Comparison of ENCODE assay signal across 9 cellular contexts in the genomic region with DNA sequence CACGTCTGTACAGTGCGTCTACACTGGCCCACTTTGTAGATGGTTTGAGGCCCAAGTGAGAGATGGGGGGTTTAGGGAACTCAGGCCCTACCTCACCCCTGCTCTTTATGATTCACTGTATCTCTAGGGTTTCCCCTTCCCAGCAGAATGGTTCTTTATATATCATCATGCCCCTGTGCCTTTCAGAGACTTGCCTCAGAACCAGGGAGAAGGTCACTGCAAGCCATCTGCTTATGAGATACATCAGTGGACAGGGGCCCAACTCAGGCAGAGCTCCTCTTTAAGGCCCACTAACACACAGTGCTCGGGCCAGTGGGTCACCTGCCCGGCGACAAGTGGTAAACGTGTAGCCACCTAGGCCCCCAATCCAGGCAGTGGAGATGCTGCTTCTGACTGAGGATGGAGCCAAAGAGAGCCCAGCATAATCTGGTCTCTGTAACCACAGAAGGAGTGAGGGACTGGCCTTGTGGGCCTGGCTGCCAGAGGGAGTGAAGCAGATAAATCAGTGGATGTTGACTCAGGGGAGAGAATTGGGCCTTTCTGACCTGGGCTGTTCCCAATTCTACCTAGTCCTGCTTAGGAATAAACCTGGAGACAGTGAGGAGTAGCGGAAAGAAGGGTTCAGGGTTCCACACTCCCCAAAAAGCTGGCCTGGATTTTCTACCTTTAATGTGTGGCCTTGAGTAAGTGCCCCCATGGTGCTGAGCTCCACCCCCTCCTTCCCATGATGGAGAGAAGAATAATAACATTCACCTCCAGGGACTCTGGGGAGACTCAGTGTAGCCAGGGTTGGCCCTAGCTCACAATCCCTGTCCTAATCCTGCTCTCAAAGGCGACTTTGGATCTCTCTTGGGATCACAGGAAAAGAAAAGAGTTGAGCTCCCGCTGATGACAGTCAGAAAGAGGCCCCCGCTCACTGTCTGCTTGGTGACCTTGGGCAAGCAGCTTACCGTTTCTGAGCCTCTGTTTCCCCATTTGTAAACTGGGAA. TPM values are rescaled to one million over a fixed set of nuclear protein-coding genes. Genes with fewer than 3 reads are reported as not detected.
DNase-seq lines count a peak whose midpoint lies in the region; ATAC-seq and TF ChIP-seq lines count a peak whose summit lies in the region.
"Had no signal": no experiment of that assay in that cellular context is flagged by ENCODE, and none has a peak within 500 bp of the region (broad histone marks: within the 10 kb centered on the region; RNA-seq: fewer than 3 reads in every experiment).

No MANE protein-coding gene starts in this region.

- H3K4me1 Mint-ChIP-seq in activated naive CD4-positive, alpha-beta T cell treated with anti-CD3 and anti-CD28 coated beads for 36 hours (ENCODE audit: low read depth), result peaks cover 72% of the 10 kb centered on the region

- H3K27ac Mint-ChIP-seq in activated naive CD4-positive, alpha-beta T cell treated with anti-CD3 and anti-CD28 coated beads for 36 hours, result peak overlapping the region; percentile 69

- DNase-seq in activated naive CD4-positive, alpha-beta T cell treated with anti-CD3 and anti-CD28 coated beads for 36 hours, result peak; percentile 65
- DNase-seq in activated naive CD4-positive, alpha-beta T cell (lab: John Stamatoyannopoulos, UW), result no peak
- no peak for DNase-seq in body of pancreas
- peak; percentile 77 for DNase-seq in mesenchymal stem cell
- DNase-seq in transverse colon, result no peak
- no peak for DNase-seq in NCI-H1092 treated with DMSO at 0.1 percent for 48 hours (lab: John Stamatoyannopoulos, UW)
- DNase-seq: HCEC 1CT had no signal

- H3K36me3 Mint-ChIP-seq in activated naive CD4-positive, alpha-beta T cell treated with anti-CD3 and anti-CD28 coated beads for 36 hours (ENCODE audit: low read depth), result peaks cover 8% of the 10 kb centered on the region

- WGBS in body of pancreas, 2 donors, result 69 to 86% methylated on average over 9 to 11 of the region's 11 CpGs
- 89% methylated on average over 11 of the region's 11 CpGs for WGBS in mesenchymal stem cell
- 80 to 83% methylated on average over 4 to 9 of the region's 11 CpGs for WGBS in transverse colon (ENCODE audit: low coverage in 1 of 2), 2 donors

- peak overlapping the region; percentile 99 for H3K9ac ChIP-seq in mesenchymal stem cell (ENCODE audit: low read length)

- peak overlapping the region; percentile 80 for H2BK5ac ChIP-seq in mesenchymal stem cell (ENCODE audit: low read depth, low read length, poor library complexity, severe bottlenecking)

- peak overlapping the region; percentile 98 for H2AK5ac ChIP-seq in mesenchymal stem cell (ENCODE audit: low read length, severe bottlenecking)

- peak overlapping the region; percentile 88 for H4K8ac ChIP-seq in mesenchymal stem cell (ENCODE audit: low read length)

- H3K9me3 Mint-ChIP-seq in activated naive CD4-positive, alpha-beta T cell treated with anti-CD3 and anti-CD28 coated beads for 36 hours, result no peaks in the 10 kb centered on the region

- CTCF ChIA-PET in activated naive CD4-positive, alpha-beta T cell treated with anti-CD3 and anti-CD28 coated beads for 36 hours (lab: Charles Lee), result interaction anchor here (1.0 kb wide), 1 partner anchor 57 kb away, joined by 4 read pairs; no protein-coding TSS in a partner anchor

- no peak for TF ChIP-seq CTCF in body of pancreas (IDR thresholded peaks at IDR 0.05)
- TF ChIP-seq CTCF in transverse colon (IDR thresholded peaks at IDR 0.05), result no peak

- H3K36me3 ChIP-seq in body of pancreas (replicated peaks in 1 of 2; ENCODE audit: insufficient read depth in 1 of 2, low read depth in 2 of 2), result no peaks in the 10 kb centered on the region
- peaks cover 10 to 14% of the 10 kb centered on the region in 2 experiments for H3K36me3 ChIP-seq in mesenchymal stem cell (ENCODE audit: control insufficient read depth in 1 of 2, insufficient read depth in 2 of 2, low read depth in 1 of 2, low read length in 2 of 2)
- H3K36me3 ChIP-seq in transverse colon, result peaks cover 0 to 16% (median 6%) of the 10 kb centered on the region in 4 donors

- no peak overlapping the region for H3K4me2 ChIP-seq in mesenchymal stem cell (ENCODE audit: low read length, poor library complexity, severe bottlenecking)

- H3K4me3 Mint-ChIP-seq in activated naive CD4-positive, alpha-beta T cell treated with anti-CD3 and anti-CD28 coated beads for 36 hours, result no peak overlapping the region

- no peak overlapping the region for H2AFZ ChIP-seq in mesenchymal stem cell (ENCODE audit: low read depth, low read length)

- TF ChIP-seq POLR2A in body of pancreas (IDR thresholded peaks at IDR 0.05) (no peak), transverse colon (IDR thresholded peaks at IDR 0.05) (no peak)

- no peaks in the 10 kb centered on the region for H3K9me3 ChIP-seq in body of pancreas
- H3K9me3 ChIP-seq in mesenchymal stem cell (ENCODE audit: control insufficient read depth, low read length), result no peaks in the 10 kb centered on the region
- H3K9me3 ChIP-seq in transverse colon, result no peaks in the 10 kb centered on the region

- peak overlapping the region in 1 of 2 experiments; percentile 58 for H3K14ac ChIP-seq in mesenchymal stem cell (ENCODE audit: low read length in 2 of 2)

- in situ Hi-C loops in transverse colon (cut with MboI; ENCODE audit: low pct_ligation_motif_present in 1 of 4, low pct_unique_long_range_greater_than_20kb in 1 of 4, low sequenced_read_pairs in 3 of 4), result loop anchor here in 2 of 4 donors (10.0 kb wide), 2 partner anchors 61 to 81 kb away; partner anchors contain the start of gene ERGIC1 (in 1 of the 2)

- H3K18ac ChIP-seq in mesenchymal stem cell (ENCODE audit: low read depth in 1 of 2, low read length in 2 of 2), result peak overlapping the region; percentile 83 to 91

- peak overlapping the region; percentile 76 to 99 for H3K4ac ChIP-seq in mesenchymal stem cell (ENCODE audit: low read depth in 1 of 2, low read length in 2 of 2)

- H3K4me1 ChIP-seq in body of pancreas (peaks cover 58% of the 10 kb centered on the region), mesenchymal stem cell (ENCODE audit: control insufficient read depth, insufficient read depth, low read depth, low read length) (peaks cover 32% of the 10 kb centered on the region), transverse colon (peaks cover 39 to 82% (median 74%) of the 10 kb centered on the region in 4 donors)

- H3K23ac ChIP-seq in mesenchymal stem cell (ENCODE audit: low read length in 2 of 2), result no peak overlapping the region

- H3K27ac ChIP-seq in body of pancreas (peak overlapping the region; percentile 94 to 99 (median 98)), mesenchymal stem cell (ENCODE audit: low read length, poor library complexity, severe bottlenecking) (peak overlapping the region; percentile 98), transverse colon (peak overlapping the region; percentile 99 to 100 (median 100))

- H3K27me3 Mint-ChIP-seq in activated naive CD4-positive, alpha-beta T cell treated with anti-CD3 and anti-CD28 coated beads for 36 hours (ENCODE audit: low read depth), result no peaks in the 10 kb centered on the region

- peak overlapping the region; percentile 98 to 99 for H2BK12ac ChIP-seq in mesenchymal stem cell (ENCODE audit: low read length in 2 of 2)

- peak overlapping the region; percentile 96 for H4K91ac ChIP-seq in mesenchymal stem cell (ENCODE audit: low read length)

- no peaks in the 10 kb centered on the region for H3K79me1 ChIP-seq in mesenchymal stem cell (replicated peaks; ENCODE audit: low read length, poor library complexity, severe bottlenecking)

- intact Hi-C loops in activated naive CD4-positive, alpha-beta T cell treated with anti-CD3 and anti-CD28 coated beads for 36 hours (cut with micrococcal nuclease), result loop anchor here (1.0 to 10.0 kb wide), 8 partner anchors 8 to 1111 kb away; partner anchors contain the start of genes BOD1, CPEB4, ERGIC1 and STC2
- intact Hi-C loops in body of pancreas (cut with DNase I) (no loop called here), transverse colon (cut with DNase I; ENCODE audit: low total_unique reads) (loop anchor here (10.0 kb wide), 1 partner anchor 61 kb away; the partner anchor contains the start of gene ERGIC1)

- H3K4me3 ChIP-seq in body of pancreas (no peak overlapping the region), mesenchymal stem cell (ENCODE audit: insufficient read depth in 1 of 2, low read depth in 1 of 2, low read length in 2 of 2) (peak overlapping the region in 1 of 2 experiments; percentile 19), transverse colon (no peak overlapping the region)

- peak overlapping the region; percentile 92 for H2BK120ac ChIP-seq in mesenchymal stem cell (ENCODE audit: low read depth, low read length)

- peak overlapping the region; percentile 90 for H2BK15ac ChIP-seq in mesenchymal stem cell (ENCODE audit: low read depth, poor library complexity, severe bottlenecking)

- no peaks in the 10 kb centered on the region for H3K27me3 ChIP-seq in body of pancreas
- no peaks in the 10 kb centered on the region for H3K27me3 ChIP-seq in mesenchymal stem cell (ENCODE audit: control insufficient read depth in 1 of 2, insufficient read depth in 1 of 2, low read length in 2 of 2)
- no peaks in the 10 kb centered on the region for H3K27me3 ChIP-seq in transverse colon

- no peak for TF ChIP-seq EP300 in transverse colon (IDR thresholded peaks at IDR 0.05; ENCODE audit: low read depth)

- no peak for ATAC-seq in body of pancreas
- ATAC-seq in HG02571 (IDR thresholded peaks at IDR 0.05; ENCODE audit: unreplicated experiment), result no peak
- ATAC-seq in GM18520 (IDR thresholded peaks at IDR 0.05; ENCODE audit: unreplicated experiment), result no peak

RNA-seq across cellular contexts. Expression of gene DUSP1, which starts 2.8 kb away (rescaled TPM):
- total RNA-seq in activated naive CD4-positive, alpha-beta T cell treated with anti-CD3 and anti-CD28 coated beads for 36 hours, result 1 to 10 TPM; 7.0 to 7.3 TPM
- total RNA-seq in body of pancreas (100 to 1,000 TPM; 248 to 808 TPM), transverse colon (100 to 1,000 TPM; 469 to 701 (median 567) TPM)
- polyA plus RNA-seq in mesenchymal stem cell (2013, experiment 1 of 2), result 214 TPM
- polyA plus RNA-seq in mesenchymal stem cell (2013, experiment 2 of 2), result 205 TPM

Comparison
In these comparisons a context has a peak if more than half of its experiments do, and no peak if none do; other contexts are left out.
1. DNase-seq: peak in activated naive CD4-positive, alpha-beta T cell treated with anti-CD3 and anti-CD28 coated beads for 36 hours (single experiment) and mesenchymal stem cell (single experiment); none in activated naive CD4-positive, alpha-beta T cell (0 of 4), body of pancreas (0 of 4), transverse colon (single experiment) and NCI-H1092 treated with DMSO at 0.1 percent for 48 hours (single experiment).
2. RNA of gene DUSP1, which starts 2.8 kb away (total RNA-seq): 248 to 808 TPM in body of pancreas and 469 to 701 TPM in transverse colon; 7.0 to 7.3 TPM in activated naive CD4-positive, alpha-beta T cell treated with anti-CD3 and anti-CD28 coated beads for 36 hours; every median in the first group is over 10 times any median in the second.
3. Peak in every context shown above with its lines, with median percentiles within 50 percentile points of each other: H3K27ac ChIP-seq.